In genomic region chr1:1472046-1472876, GRCh38 we compare ENCODE assay signal across 9 cellular contexts. TPM values are rescaled to one million over a fixed set of nuclear protein-coding genes. Genes with fewer than 3 reads are reported as not detected.
DNase-seq lines count a peak whose midpoint lies in the region; ATAC-seq and TF ChIP-seq lines count a peak whose summit lies in the region.
"Not testable (repeated sequence)": the region's sequence is repeated elsewhere in the genome, so short reads cannot be mapped to it uniquely, and the experiment has no call there.
"Had no signal": no experiment of that assay in that cellular context is flagged by ENCODE, and none has a peak within 500 bp of the region (broad histone marks: within the 10 kb centered on the region; RNA-seq: fewer than 3 reads in every experiment).

No MANE protein-coding gene starts in this region.

- H3K27me3 ChIP-seq in MG63, hepatocyte, neural progenitor cell, tibial nerve: not testable (repeated sequence)

- peak overlapping the region; percentile 8 for H3K27ac Mint-ChIP-seq in activated CD4-positive, alpha-beta memory T cell treated with anti-CD3 and anti-CD28 coated beads for 36 hours
- H3K27ac Mint-ChIP-seq in central memory CD8-positive, alpha-beta T cell (ENCODE audit: low read depth): peak overlapping the region; percentile 92
- H3K27ac Mint-ChIP-seq in neural progenitor cell: not testable (repeated sequence)

- POLR2A ChIA-PET in activated CD4-positive, alpha-beta memory T cell treated with anti-CD3 and anti-CD28 coated beads for 36 hours (lab: Charles Lee): not testable (repeated sequence)

- TF ChIP-seq EP300 in tibial nerve (IDR thresholded peaks at IDR 0.05): not testable (repeated sequence)

- H3K4me1 ChIP-seq in hepatocyte (ENCODE audit: insufficient read depth): peaks cover 12% of the 10 kb centered on the region
- H3K4me1 ChIP-seq in neural progenitor cell: not testable (repeated sequence)
- peaks cover 0 to 29% (median 12%) of the 10 kb centered on the region in 4 donors for H3K4me1 ChIP-seq in tibial nerve

- intact Hi-C loops in activated CD4-positive, alpha-beta memory T cell treated with anti-CD3 and anti-CD28 coated beads for 36 hours (cut with micrococcal nuclease): not testable (repeated sequence)

- H3K4me3 Mint-ChIP-seq in activated CD4-positive, alpha-beta memory T cell treated with anti-CD3 and anti-CD28 coated beads for 36 hours: peak overlapping the region; percentile 73
- peak overlapping the region; percentile 87 for H3K4me3 Mint-ChIP-seq in central memory CD8-positive, alpha-beta T cell
- H3K4me3 Mint-ChIP-seq in neural progenitor cell: peak overlapping the region; percentile 86

- H3K9me3 ChIP-seq in MG63; hepatocyte (ENCODE audit: low read depth); neural progenitor cell (ENCODE audit: low read depth); tibial nerve: not testable (repeated sequence)

- peaks cover 36% of the 10 kb centered on the region for H3K79me2 ChIP-seq in hepatocyte
- peaks cover 49% of the 10 kb centered on the region for H3K79me2 ChIP-seq in neural progenitor cell (ENCODE audit: low read depth)

- H3K4me1 Mint-ChIP-seq in activated CD4-positive, alpha-beta memory T cell treated with anti-CD3 and anti-CD28 coated beads for 36 hours (ENCODE audit: low read depth): peaks cover 26% of the 10 kb centered on the region
- H3K4me1 Mint-ChIP-seq in central memory CD8-positive, alpha-beta T cell: not testable (repeated sequence)
- H3K4me1 Mint-ChIP-seq in neural progenitor cell: peaks cover 18% of the 10 kb centered on the region

- ATAC-seq in HG02642 (IDR thresholded peaks at IDR 0.05; ENCODE audit: poor library complexity, unreplicated experiment): peak; percentile 14
- ATAC-seq in central memory CD8-positive, alpha-beta T cell (replicated peaks; ENCODE audit: extremely low read depth, poor library complexity, severe bottlenecking): peak; percentile 72

- TF ChIP-seq CTCF in GM12875 (IDR thresholded peaks at IDR 0.05; ENCODE audit: borderline replicate concordance, insufficient read depth, low read depth, low read length); hepatocyte (IDR thresholded peaks at IDR 0.05; ENCODE audit: poor library complexity); neural progenitor cell (IDR thresholded peaks at IDR 0.05); tibial nerve (IDR thresholded peaks at IDR 0.05): not testable (repeated sequence)

- not testable (repeated sequence) for H2AFZ ChIP-seq in hepatocyte; neural progenitor cell (replicated peaks)

- not testable (repeated sequence) for H3K36me3 Mint-ChIP-seq in activated CD4-positive, alpha-beta memory T cell treated with anti-CD3 and anti-CD28 coated beads for 36 hours; neural progenitor cell
- peaks cover 19% of the 10 kb centered on the region for H3K36me3 Mint-ChIP-seq in central memory CD8-positive, alpha-beta T cell (ENCODE audit: insufficient read depth)

- H3K9ac ChIP-seq in neural progenitor cell: peak overlapping the region; percentile 39

- H3K27me3 Mint-ChIP-seq in activated CD4-positive, alpha-beta memory T cell treated with anti-CD3 and anti-CD28 coated beads for 36 hours; central memory CD8-positive, alpha-beta T cell; neural progenitor cell (ENCODE audit: insufficient read depth, low read depth): not testable (repeated sequence)

- CTCF ChIA-PET in activated CD4-positive, alpha-beta memory T cell treated with anti-CD3 and anti-CD28 coated beads for 36 hours (lab: Charles Lee): not testable (repeated sequence)

- H3F3A ChIP-seq in neural progenitor cell (ENCODE audit: low read depth): peaks cover 18% of the 10 kb centered on the region

- WGBS in hepatocyte (ENCODE audit: low lambda C conversion rate, missing lambda C conversion rate): 21% methylated on average over 14 of the region's 65 CpGs
- 18% methylated on average over 11 to 13 of the region's 65 CpGs for WGBS in tibial nerve, 2 donors

- peak overlapping the region; percentile 81 for H3K4me3 ChIP-seq in GM12875 (ENCODE audit: low read depth, low read length)
- peak overlapping the region; percentile 84 for H3K4me3 ChIP-seq in MG63
- peak overlapping the region; percentile 39 for H3K4me3 ChIP-seq in hepatocyte
- H3K4me3 ChIP-seq in neural progenitor cell: peak overlapping the region; percentile 94
- H3K4me3 ChIP-seq in tibial nerve: peak overlapping the region; percentile 52 to 91 (median 76)

- TF ChIP-seq POLR2A in tibial nerve (IDR thresholded peaks at IDR 0.05): not testable (repeated sequence)

- not testable (repeated sequence) for H3K9me2 ChIP-seq in hepatocyte (replicated peaks; ENCODE audit: insufficient read depth)

- DNase-seq in MG63; central memory CD8-positive, alpha-beta T cell (ENCODE audit: low spot score in 2 of 2); hepatocyte (ENCODE audit: low spot score); neural progenitor cell (ENCODE audit: low spot score); tibial nerve (ENCODE audit: low spot score in 2 of 2): not testable (repeated sequence)
- peak; percentile 28 for DNase-seq in activated CD4-positive, alpha-beta memory T cell treated with anti-CD3 and anti-CD28 coated beads for 36 hours

- peaks cover 18% of the 10 kb centered on the region for H3K36me3 ChIP-seq in MG63
- not testable (repeated sequence) for H3K36me3 ChIP-seq in hepatocyte (replicated peaks; ENCODE audit: insufficient read depth, low read depth); neural progenitor cell; tibial nerve

- peak overlapping the region; percentile 76 for H3K27ac ChIP-seq in hepatocyte
- H3K27ac ChIP-seq in neural progenitor cell: not testable (repeated sequence)
- peak overlapping the region in 2 of 4 donors; percentile 85 to 86 for H3K27ac ChIP-seq in tibial nerve

- H3K9me3 Mint-ChIP-seq in activated CD4-positive, alpha-beta memory T cell treated with anti-CD3 and anti-CD28 coated beads for 36 hours; central memory CD8-positive, alpha-beta T cell; neural progenitor cell: not testable (repeated sequence)

- H4K20me1 ChIP-seq in hepatocyte (ENCODE audit: insufficient read depth, poor library complexity, severe bottlenecking): not testable (repeated sequence)
- H4K20me1 ChIP-seq in neural progenitor cell (ENCODE audit: low read depth): peaks cover 19% of the 10 kb centered on the region

- H3K4me2 ChIP-seq in hepatocyte (peak overlapping the region; percentile 82), neural progenitor cell (peak overlapping the region; percentile 95)

RNA-seq across cellular contexts. Expression of gene ATAD3B, which starts 0.7 kb away (rescaled TPM):
- 26.1 and 36.6 TPM in 2 replicates for total RNA-seq in MG63 (2014; rRNA removed; shearing (Covaris generic); ENCODE audit: low replicate concordance)
- 10 to 100 TPM; 35.4 to 36.3 TPM for total RNA-seq in activated CD4-positive, alpha-beta memory T cell treated with anti-CD3 and anti-CD28 coated beads for 36 hours
- 11.4 and 13.4 TPM in 2 replicates for total RNA-seq in hepatocyte
- polyA plus RNA-seq in hepatocyte: 33.2 and 40.5 TPM in 2 replicates
- total RNA-seq in neural progenitor cell (ENCODE audit: low replicate concordance): 9.3 and 21.1 TPM in 2 replicates
- total RNA-seq in tibial nerve: 10 to 100 TPM; 18.4 to 48.9 (median 22.5) TPM

RNA-seq across cellular contexts. Expression of gene ATAD3C, which starts 22.8 kb away (rescaled TPM):
- total RNA-seq in MG63 (2014; rRNA removed; shearing (Covaris generic); ENCODE audit: low replicate concordance): not detected in 2 replicates
- total RNA-seq in activated CD4-positive, alpha-beta memory T cell treated with anti-CD3 and anti-CD28 coated beads for 36 hours: 1 to 10 TPM; 1.2 to 1.7 TPM
- 0.10 TPM in 1 of 2 replicates, not detected in the other for total RNA-seq in hepatocyte
- polyA plus RNA-seq in hepatocyte: 0.99 and 1.2 TPM in 2 replicates
- total RNA-seq in neural progenitor cell (ENCODE audit: low replicate concordance): not detected in 2 replicates
- total RNA-seq in tibial nerve: 1 to 10 TPM in 3 of 4 donors, under 1 TPM in 1; 0.42 to 9.9 (median 3.2) TPM
- total RNA-seq: RPMI7951 had no signal

RNA-seq across cellular contexts. Expression of gene VWA1, which starts 36.8 kb away (rescaled TPM):
- total RNA-seq in MG63 (2014; rRNA removed; shearing (Covaris generic); ENCODE audit: low replicate concordance): 0.59 and 6.2 TPM in 2 replicates
- under 1 TPM; 0.69 to 0.92 TPM for total RNA-seq in activated CD4-positive, alpha-beta memory T cell treated with anti-CD3 and anti-CD28 coated beads for 36 hours
- 37.7 and 38.1 TPM in 2 replicates for total RNA-seq in hepatocyte
- polyA plus RNA-seq in hepatocyte: 114 and 131 TPM in 2 replicates
- total RNA-seq in neural progenitor cell (ENCODE audit: low replicate concordance): 2.4 and 7.0 TPM in 2 replicates
- total RNA-seq in tibial nerve: 100 to 1,000 TPM; 142 to 261 (median 161) TPM

RNA-seq across cellular contexts. Expression of gene ATAD3A, which starts 39.7 kb away (rescaled TPM):
- total RNA-seq in MG63 (2014; rRNA removed; shearing (Covaris generic); ENCODE audit: low replicate concordance): 66.9 and 74.6 TPM in 2 replicates
- total RNA-seq in activated CD4-positive, alpha-beta memory T cell treated with anti-CD3 and anti-CD28 coated beads for 36 hours: 10 to 100 TPM; 45.7 to 46.7 TPM
- 15.5 and 16.7 TPM in 2 replicates for total RNA-seq in hepatocyte
- 46.7 and 49.4 TPM in 2 replicates for polyA plus RNA-seq in hepatocyte
- total RNA-seq in neural progenitor cell (ENCODE audit: low replicate concordance): 7.8 and 25.1 TPM in 2 replicates
- total RNA-seq in tibial nerve: 10 to 100 TPM; 19.6 to 47.4 (median 27.0) TPM

RNA-seq across cellular contexts. Expression of gene ANKRD65, which starts 51.2 kb away (rescaled TPM):
- not detected in 2 replicates for total RNA-seq in MG63 (2014; rRNA removed; shearing (Covaris generic); ENCODE audit: low replicate concordance)
- not detected for total RNA-seq in activated CD4-positive, alpha-beta memory T cell treated with anti-CD3 and anti-CD28 coated beads for 36 hours
- 2.1 and 6.5 TPM in 2 replicates for total RNA-seq in hepatocyte
- polyA plus RNA-seq in hepatocyte: 5.5 and 7.3 TPM in 2 replicates
- total RNA-seq in neural progenitor cell (ENCODE audit: low replicate concordance): 0.15 and 1.7 TPM in 2 replicates
- total RNA-seq in tibial nerve: 10 to 100 TPM; 13.8 to 32.6 (median 19.4) TPM
- total RNA-seq: RPMI7951 had no signal

Comparison
In these comparisons a context has a peak if more than half of its experiments do, and no peak if none do; other contexts are left out.
1. H3K4me3 ChIP-seq: peak in every context shown above with its lines; median percentile 94 in neural progenitor cell; 84 in MG63; 81 in GM12875; 76 in tibial nerve; 39 in hepatocyte.